11 cellular contexts compared by ENCODE assay signal in the genomic region with DNA sequence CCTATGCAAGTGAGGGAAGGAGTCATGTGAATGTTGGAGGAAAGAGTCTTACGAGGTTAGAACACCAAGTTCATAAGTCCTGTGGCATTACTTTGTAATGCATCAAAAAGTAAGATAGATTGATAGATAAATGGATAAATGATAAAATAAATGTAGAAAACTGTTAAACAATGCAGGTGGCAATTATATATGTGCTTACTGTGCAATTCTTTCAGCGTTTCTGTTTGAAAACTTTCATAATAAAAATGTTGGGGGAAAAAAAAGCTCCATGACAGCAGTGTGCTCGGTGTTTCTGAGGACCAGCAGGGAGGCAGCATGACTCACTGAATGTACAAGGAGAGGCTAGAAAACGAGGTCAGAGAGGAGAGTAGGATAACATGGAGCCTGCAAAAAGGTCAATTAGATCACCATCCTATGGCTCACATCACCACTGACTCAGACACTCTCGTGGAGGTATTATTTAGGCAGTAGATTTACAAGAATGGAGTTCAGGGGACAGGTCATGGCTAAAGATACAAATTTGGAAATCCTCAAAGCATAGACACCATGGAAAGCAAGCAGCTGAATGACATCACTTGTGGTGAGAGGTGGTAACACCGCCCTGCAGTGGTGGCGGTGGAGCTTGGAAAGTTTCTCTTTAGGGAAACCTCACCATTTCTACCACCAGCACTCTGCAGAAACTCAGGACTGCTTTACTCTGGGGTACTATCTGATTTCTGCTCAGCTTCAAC.
DNase-seq lines count a peak whose midpoint lies in the region; ATAC-seq and TF ChIP-seq lines count a peak whose summit lies in the region.
"Had no signal": no experiment of that assay in that cellular context is flagged by ENCODE, and none has a peak within 500 bp of the region (broad histone marks: within the 10 kb centered on the region; RNA-seq: fewer than 3 reads in every experiment).

No MANE protein-coding gene starts in this region.

- TF ChIP-seq CTCF in PC-9 (conservative IDR thresholded peaks at IDR 0.05) (no peak; the same call in 1 of the 2 replicates), chondrocyte (IDR thresholded peaks at IDR 0.05) (peak; percentile 41), testis (IDR thresholded peaks at IDR 0.05) (no peak)

- no peaks in the 10 kb centered on the region for H3K9me3 Mint-ChIP-seq in activated CD8-positive, alpha-beta memory T cell treated with anti-CD3 and anti-CD28 coated beads, Interleukin-2, amount 10 ng/mL, durations not matched to agents 7 days and 5 days (ENCODE audit: low read depth)
- H3K9me3 Mint-ChIP-seq in chondrocyte (ENCODE audit: low read depth) = no peaks in the 10 kb centered on the region
- H3K9me3 Mint-ChIP-seq in CD8-positive, alpha-beta memory T cell = peaks cover 0 to 1% (median 0%) of the 10 kb centered on the region in 5 donors

- ATAC-seq in activated CD8-positive, alpha-beta memory T cell treated with anti-CD3 and anti-CD28 coated beads, Interleukin-2, amount 10 ng/mL, durations not matched to agents 7 days and 5 days = peak; percentile 83

- H3K4me1 ChIP-seq in PC-9 (replicated peaks; ENCODE audit: insufficient read depth) = peaks cover 18% of the 10 kb centered on the region
- no peaks in the 10 kb centered on the region for H3K4me1 ChIP-seq in CD8-positive, alpha-beta memory T cell (ENCODE audit: insufficient read depth, low read length)
- H3K4me1 ChIP-seq in testis = no peaks in the 10 kb centered on the region

- no peaks in the 10 kb centered on the region for H4K20me1 ChIP-seq in PC-9 (ENCODE audit: insufficient read depth)

- H3K27ac ChIP-seq in PC-9 (0 out of 2 replicates have a peak overlapping the region, but pooled peaks have one; percentile 4), testis (no peak overlapping the region)
- H3K27ac ChIP-seq in CD8-positive, alpha-beta memory T cell (ENCODE audit: low read depth, low read length) = no peak overlapping the region

- no peak overlapping the region for H3K4me3 ChIP-seq in PC-9
- H3K4me3 ChIP-seq in CD8-positive, alpha-beta memory T cell (ENCODE audit: low read length) = no peak overlapping the region
- H3K4me3 ChIP-seq in testis = no peak overlapping the region

- intact Hi-C loops in PC-9 (cut with micrococcal nuclease; ENCODE audit: unreplicated experiment) = no loop called here
- intact Hi-C loops in testis (cut with DNase I; ENCODE audit: low total_unique reads) = no loop called here

- 0 out of 2 replicates have a peak overlapping the region, but pooled peaks have one; percentile 20 for H2AFZ ChIP-seq in PC-9

- no peak overlapping the region for H3K27ac Mint-ChIP-seq in activated CD8-positive, alpha-beta memory T cell treated with anti-CD3 and anti-CD28 coated beads, Interleukin-2, amount 10 ng/mL, durations not matched to agents 7 days and 5 days
- peak overlapping the region; percentile 58 for H3K27ac Mint-ChIP-seq in chondrocyte (ENCODE audit: unreplicated experiment)
- H3K27ac Mint-ChIP-seq in CD8-positive, alpha-beta memory T cell = peak overlapping the region in 3 of 8 donors; percentile 3 to 20 (median 17)
- H3K27ac Mint-ChIP-seq: CD4-positive, CD25-positive, alpha-beta regulatory T cell had no signal

- TF ChIP-seq POLR2A in testis (IDR thresholded peaks at IDR 0.05) = no peak

- H3F3A ChIP-seq in PC-9 (ENCODE audit: insufficient read depth, low read depth) = peaks cover 14% of the 10 kb centered on the region; the same call in 1 of the 2 replicates

- POLR2A ChIA-PET in PC-9 (lab: Charles Lee; ENCODE audit: unreplicated experiment) = no interaction called here
- POLR2A ChIA-PET in CD8-positive, alpha-beta memory T cell (lab: Charles Lee) = no interaction called here

- whole genome bisulfite sequencing in testis, 2 donors = 69 to 74% methylated on average over 7 of the region's 7 CpGs

- CTCF ChIA-PET in activated CD8-positive, alpha-beta memory T cell treated with anti-CD3 and anti-CD28 coated beads, Interleukin-2, amount 10 ng/mL, durations not matched to agents 7 days and 5 days (lab: Charles Lee) = interaction anchor here (1.0 kb wide), 1 partner anchor 11 kb away, joined by 3 read pairs; no protein-coding TSS in a partner anchor
- CTCF ChIA-PET in PC-9 (lab: Charles Lee) = no interaction called here
- CTCF ChIA-PET in CD8-positive, alpha-beta memory T cell (lab: Charles Lee) = no interaction called here

- no peaks in the 10 kb centered on the region for H3K9me2 ChIP-seq in PC-9 (ENCODE audit: insufficient read depth)

- H3K27me3 ChIP-seq in PC-9 (ENCODE audit: insufficient read depth, low read depth) (no peaks in the 10 kb centered on the region), testis (no peaks in the 10 kb centered on the region)
- no peaks in the 10 kb centered on the region for H3K27me3 ChIP-seq in CD8-positive, alpha-beta memory T cell (ENCODE audit: insufficient read depth, low read length, poor library complexity, severe bottlenecking)

- BruUV-seq in PC-9 (replicated peaks; lab: Mats Ljungman, UMichigan) = no TSS peak

- H3K27me3 Mint-ChIP-seq in activated CD8-positive, alpha-beta memory T cell treated with anti-CD3 and anti-CD28 coated beads, Interleukin-2, amount 10 ng/mL, durations not matched to agents 7 days and 5 days = no peaks in the 10 kb centered on the region
- H3K27me3 Mint-ChIP-seq in chondrocyte (ENCODE audit: low read depth) = no peaks in the 10 kb centered on the region
- no peaks in the 10 kb centered on the region for H3K27me3 Mint-ChIP-seq in CD8-positive, alpha-beta memory T cell
- H3K27me3 Mint-ChIP-seq: CD4-positive, CD25-positive, alpha-beta regulatory T cell had no signal

- no peaks in the 10 kb centered on the region for H3K36me3 ChIP-seq in PC-9 (ENCODE audit: low read depth)
- no peaks in the 10 kb centered on the region for H3K36me3 ChIP-seq in CD8-positive, alpha-beta memory T cell (ENCODE audit: insufficient read depth, low read length)
- H3K36me3 ChIP-seq in testis (ENCODE audit: low read depth, missing control alignments) = no peaks in the 10 kb centered on the region

- H3K4me1 Mint-ChIP-seq in activated CD8-positive, alpha-beta memory T cell treated with anti-CD3 and anti-CD28 coated beads, Interleukin-2, amount 10 ng/mL, durations not matched to agents 7 days and 5 days = peaks cover 21% of the 10 kb centered on the region
- peaks cover 12% of the 10 kb centered on the region for H3K4me1 Mint-ChIP-seq in chondrocyte (ENCODE audit: low read depth)
- peaks cover 12 to 20% (median 18%) of the 10 kb centered on the region in 3 donors for H3K4me1 Mint-ChIP-seq in CD8-positive, alpha-beta memory T cell

- no peaks in the 10 kb centered on the region for H3K36me3 Mint-ChIP-seq in activated CD8-positive, alpha-beta memory T cell treated with anti-CD3 and anti-CD28 coated beads, Interleukin-2, amount 10 ng/mL, durations not matched to agents 7 days and 5 days
- no peaks in the 10 kb centered on the region for H3K36me3 Mint-ChIP-seq in chondrocyte (ENCODE audit: low read depth)
- peaks cover 0 to 8% (median 3%) of the 10 kb centered on the region in 3 donors for H3K36me3 Mint-ChIP-seq in CD8-positive, alpha-beta memory T cell

- H3K79me2 ChIP-seq in PC-9 (ENCODE audit: low read depth) = no peaks in the 10 kb centered on the region

- H3K4me2 ChIP-seq in PC-9 = peak overlapping the region; percentile 23

- H3K9me3 ChIP-seq in PC-9 (ENCODE audit: insufficient read depth, low read depth) (no peaks in the 10 kb centered on the region), testis (no peaks in the 10 kb centered on the region)
- H3K9me3 ChIP-seq in CD8-positive, alpha-beta memory T cell (ENCODE audit: low read length) = no peaks in the 10 kb centered on the region

- peak; percentile 66 for DNase-seq in activated CD8-positive, alpha-beta memory T cell treated with anti-CD3 and anti-CD28 coated beads, Interleukin-2, amount 10 ng/mL, durations not matched to agents 7 days and 5 days
- no peak for DNase-seq in activated CD8-positive, alpha-beta memory T cell treated with anti-CD3 and anti-CD28 coated beads, Interleukin-2, amount 50 U/mL, for 4 hours
- DNase-seq in PC-9 (peak; percentile 12 to 76), chondrocyte (ENCODE audit: low spot score) (no peak), testis (no peak), NCI-H446 (lab: John Stamatoyannopoulos, UW) (no peak)
- peak; percentile 9 for DNase-seq in stimulated activated CD8-positive, alpha-beta memory T cell treated with anti-CD3 and anti-CD28 coated beads, Interleukin-12 subunit alpha, Interleukin-12 subunit beta, amount 100 ng/mL, for 4 hours (ENCODE audit: low read depth)
- no peak for DNase-seq in CD8-positive, alpha-beta memory T cell
- DNase-seq: CD4-positive, CD25-positive, alpha-beta regulatory T cell; effector CD8-positive, alpha-beta T cell; stimulated activated naive CD4-positive, alpha-beta T cell treated with Interleukin-2 at 50 U/mL for 16 hours had no signal

- H3K4me3 Mint-ChIP-seq in activated CD8-positive, alpha-beta memory T cell treated with anti-CD3 and anti-CD28 coated beads, Interleukin-2, amount 10 ng/mL, durations not matched to agents 7 days and 5 days = no peak overlapping the region
- no peak overlapping the region for H3K4me3 Mint-ChIP-seq in chondrocyte (ENCODE audit: unreplicated experiment)
- H3K4me3 Mint-ChIP-seq in CD8-positive, alpha-beta memory T cell = no peak overlapping the region

Comparison
In these comparisons a context has a peak if more than half of its experiments do, and no peak if none do; other contexts are left out.
1. DNase-seq: peak in activated CD8-positive, alpha-beta memory T cell treated with anti-CD3 and anti-CD28 coated beads, Interleukin-2, amount 10 ng/mL, durations not matched to agents 7 days and 5 days (single experiment), PC-9 (2 of 2) and stimulated activated CD8-positive, alpha-beta memory T cell treated with anti-CD3 and anti-CD28 coated beads, Interleukin-12 subunit alpha, Interleukin-12 subunit beta, amount 100 ng/mL, for 4 hours (single experiment); none in activated CD8-positive, alpha-beta memory T cell treated with anti-CD3 and anti-CD28 coated beads, Interleukin-2, amount 50 U/mL, for 4 hours (single experiment), chondrocyte (single experiment), CD8-positive, alpha-beta memory T cell (0 of 5), testis (single experiment) and NCI-H446 (0 of 2).